ENCODE assay signal across 17 cellular contexts in genomic region chr17:80652751-80653330, GRCh38.
DNase-seq lines count a peak whose midpoint lies in the region; ATAC-seq and TF ChIP-seq lines count a peak whose summit lies in the region.
"Had no signal": no experiment of that assay in that cellular context is flagged by ENCODE, and none has a peak within 500 bp of the region (broad histone marks: within the 10 kb centered on the region; RNA-seq: fewer than 3 reads in every experiment).

No MANE protein-coding gene starts in this region.

- POLR2A ChIA-PET in activated CD4-positive, alpha-beta T cell treated with anti-CD3 and anti-CD28 coated beads, Interleukin-2, amount 10 ng/mL, durations not matched to agents 7 days and 5 days (lab: Charles Lee), result no interaction called here
- POLR2A ChIA-PET in naive thymus-derived CD4-positive, alpha-beta T cell (lab: Charles Lee), result interaction anchor here (1.2 kb wide), 1 partner anchor 11 kb away, joined by 5 read pairs; no protein-coding TSS in a partner anchor

- DNase-seq in activated CD4-positive, alpha-beta T cell treated with anti-CD3 and anti-CD28 coated beads, Interleukin-2, amount 10 ng/mL, durations not matched to agents 24 days and 14 days, result no peak
- DNase-seq in activated CD4-positive, alpha-beta T cell treated with anti-CD3 and anti-CD28 coated beads, Interleukin-2, amount 10 ng/mL, durations not matched to agents 7 days and 5 days, result no peak
- DNase-seq in HFFc6, result peak; percentile 1
- no peak for DNase-seq in activated naive CD8-positive, alpha-beta T cell treated with anti-CD3 and anti-CD28 coated beads for 36 hours
- DNase-seq in naive thymus-derived CD4-positive, alpha-beta T cell, result no peak
- DNase-seq in GOT3 (lab: John Stamatoyannopoulos, UW), result no peak
- DNase-seq in cerebellar nuclear complex (lab: John Stamatoyannopoulos, UW), result no peak
- DNase-seq: dermis blood vessel endothelial cell, NCI-H1417 treated with DMSO at 0.1 percent for 48 hours, NCI-H524 treated with DMSO at 0.1 percent for 48 hours, occipital lobe, RPMI8226 had no signal

- no peak overlapping the region for H3K27ac ChIP-seq in naive thymus-derived CD4-positive, alpha-beta T cell (ENCODE audit: low read depth, low read length)
- H3K27ac ChIP-seq: A549, BLaER1 had no signal

- no peaks in the 10 kb centered on the region for H3K9me3 ChIP-seq in naive thymus-derived CD4-positive, alpha-beta T cell (ENCODE audit: control insufficient read depth in 2 of 3, low read length in 3 of 3)

- intact Hi-C loops in activated CD4-positive, alpha-beta T cell treated with anti-CD3 and anti-CD28 coated beads, Interleukin-2, amount 10 ng/mL, durations not matched to agents 24 days and 14 days (cut with micrococcal nuclease), result no loop called here
- intact Hi-C loops in naive thymus-derived CD4-positive, alpha-beta T cell (cut with micrococcal nuclease), result no loop called here

- no peak for TF ChIP-seq CTCF in HFFc6 (IDR thresholded peaks at IDR 0.05)

- H3K4me1 Mint-ChIP-seq in activated CD4-positive, alpha-beta T cell treated with anti-CD3 and anti-CD28 coated beads, Interleukin-2, amount 10 ng/mL, durations not matched to agents 24 days and 14 days, result peaks cover 53% of the 10 kb centered on the region
- H3K4me1 Mint-ChIP-seq in activated CD4-positive, alpha-beta T cell treated with anti-CD3 and anti-CD28 coated beads, Interleukin-2, amount 10 ng/mL, durations not matched to agents 7 days and 5 days, result peaks cover 49% of the 10 kb centered on the region
- H3K4me1 Mint-ChIP-seq in HFFc6 (ENCODE audit: low read depth), result peaks cover 41% of the 10 kb centered on the region
- H3K4me1 Mint-ChIP-seq in activated naive CD8-positive, alpha-beta T cell treated with anti-CD3 and anti-CD28 coated beads for 36 hours, result peaks cover 59% of the 10 kb centered on the region
- H3K4me1 Mint-ChIP-seq in naive thymus-derived CD4-positive, alpha-beta T cell, result peaks cover 32 to 71% (median 66%) of the 10 kb centered on the region in 7 donors

- H3K9me3 Mint-ChIP-seq in activated CD4-positive, alpha-beta T cell treated with anti-CD3 and anti-CD28 coated beads, Interleukin-2, amount 10 ng/mL, durations not matched to agents 24 days and 14 days, result peaks cover 20% of the 10 kb centered on the region
- H3K9me3 Mint-ChIP-seq in activated CD4-positive, alpha-beta T cell treated with anti-CD3 and anti-CD28 coated beads, Interleukin-2, amount 10 ng/mL, durations not matched to agents 7 days and 5 days, result peaks cover 40% of the 10 kb centered on the region
- peaks cover 25% of the 10 kb centered on the region for H3K9me3 Mint-ChIP-seq in HFFc6
- peaks cover 15% of the 10 kb centered on the region for H3K9me3 Mint-ChIP-seq in activated naive CD8-positive, alpha-beta T cell treated with anti-CD3 and anti-CD28 coated beads for 36 hours
- H3K9me3 Mint-ChIP-seq in naive thymus-derived CD4-positive, alpha-beta T cell, result peaks cover 2 to 32% (median 6%) of the 10 kb centered on the region in 11 donors

- no peaks in the 10 kb centered on the region for H3K27me3 ChIP-seq in naive thymus-derived CD4-positive, alpha-beta T cell (ENCODE audit: control insufficient read depth in 2 of 2, insufficient read depth in 2 of 2, low read length in 2 of 2)
- H3K27me3 ChIP-seq: BLaER1 had no signal

- peaks cover 47% of the 10 kb centered on the region for H3K36me3 Mint-ChIP-seq in activated CD4-positive, alpha-beta T cell treated with anti-CD3 and anti-CD28 coated beads, Interleukin-2, amount 10 ng/mL, durations not matched to agents 24 days and 14 days (ENCODE audit: low read depth)
- H3K36me3 Mint-ChIP-seq in activated CD4-positive, alpha-beta T cell treated with anti-CD3 and anti-CD28 coated beads, Interleukin-2, amount 10 ng/mL, durations not matched to agents 7 days and 5 days (ENCODE audit: low read depth), result peaks cover 70% of the 10 kb centered on the region
- H3K36me3 Mint-ChIP-seq in HFFc6 (ENCODE audit: low read depth), result peaks cover 50% of the 10 kb centered on the region
- peaks cover 59% of the 10 kb centered on the region for H3K36me3 Mint-ChIP-seq in activated naive CD8-positive, alpha-beta T cell treated with anti-CD3 and anti-CD28 coated beads for 36 hours
- peaks cover 3 to 64% (median 38%) of the 10 kb centered on the region in 5 donors for H3K36me3 Mint-ChIP-seq in naive thymus-derived CD4-positive, alpha-beta T cell

- H3K27ac Mint-ChIP-seq in activated CD4-positive, alpha-beta T cell treated with anti-CD3 and anti-CD28 coated beads, Interleukin-2, amount 10 ng/mL, durations not matched to agents 24 days and 14 days, result peak overlapping the region; percentile 55
- H3K27ac Mint-ChIP-seq in activated CD4-positive, alpha-beta T cell treated with anti-CD3 and anti-CD28 coated beads, Interleukin-2, amount 10 ng/mL, durations not matched to agents 7 days and 5 days, result no peak overlapping the region
- H3K27ac Mint-ChIP-seq in HFFc6, result no peak overlapping the region
- peak overlapping the region; percentile 44 for H3K27ac Mint-ChIP-seq in activated naive CD8-positive, alpha-beta T cell treated with anti-CD3 and anti-CD28 coated beads for 36 hours
- H3K27ac Mint-ChIP-seq in naive thymus-derived CD4-positive, alpha-beta T cell, result peak overlapping the region in 7 of 9 donors; percentile 8 to 75 (median 45)

- H3K4me1 ChIP-seq in naive thymus-derived CD4-positive, alpha-beta T cell (ENCODE audit: control insufficient read depth in 2 of 2, insufficient read depth in 2 of 2, low read length in 2 of 2), result peaks cover 12 to 28% of the 10 kb centered on the region in 2 donors
- H3K4me1 ChIP-seq: A549 had no signal

- CTCF ChIA-PET in activated CD4-positive, alpha-beta T cell treated with anti-CD3 and anti-CD28 coated beads, Interleukin-2, amount 10 ng/mL, durations not matched to agents 7 days and 5 days (lab: Charles Lee), result no interaction called here
- CTCF ChIA-PET in naive thymus-derived CD4-positive, alpha-beta T cell (lab: Charles Lee), result interaction anchor here (1.1 kb wide), 1 partner anchor 61 kb away, joined by 3 read pairs; no protein-coding TSS in a partner anchor

- ATAC-seq in naive thymus-derived CD4-positive, alpha-beta T cell, result no peak
- ATAC-seq in GM21737 (IDR thresholded peaks at IDR 0.05; ENCODE audit: unreplicated experiment), result no peak
- ATAC-seq: A549, SK-N-SH treated with all-trans-retinoic acid at 6 μM for 48 hours had no signal

- no peaks in the 10 kb centered on the region for H3K36me3 ChIP-seq in naive thymus-derived CD4-positive, alpha-beta T cell (ENCODE audit: control insufficient read depth in 2 of 3, insufficient read depth in 3 of 3, low read length in 3 of 3)

- no peak overlapping the region for H3K4me3 Mint-ChIP-seq in activated CD4-positive, alpha-beta T cell treated with anti-CD3 and anti-CD28 coated beads, Interleukin-2, amount 10 ng/mL, durations not matched to agents 24 days and 14 days
- H3K4me3 Mint-ChIP-seq in activated CD4-positive, alpha-beta T cell treated with anti-CD3 and anti-CD28 coated beads, Interleukin-2, amount 10 ng/mL, durations not matched to agents 7 days and 5 days, result no peak overlapping the region
- no peak overlapping the region for H3K4me3 Mint-ChIP-seq in HFFc6
- H3K4me3 Mint-ChIP-seq in activated naive CD8-positive, alpha-beta T cell treated with anti-CD3 and anti-CD28 coated beads for 36 hours, result no peak overlapping the region
- H3K4me3 Mint-ChIP-seq in naive thymus-derived CD4-positive, alpha-beta T cell, result peak overlapping the region in 1 of 10 donors; percentile 6

- H3K4me3 ChIP-seq in naive thymus-derived CD4-positive, alpha-beta T cell (ENCODE audit: low read length), result no peak overlapping the region
- H3K4me3 ChIP-seq: A549, BLaER1, lung had no signal

- H3K27me3 Mint-ChIP-seq in activated CD4-positive, alpha-beta T cell treated with anti-CD3 and anti-CD28 coated beads, Interleukin-2, amount 10 ng/mL, durations not matched to agents 24 days and 14 days, result no peaks in the 10 kb centered on the region
- H3K27me3 Mint-ChIP-seq in activated CD4-positive, alpha-beta T cell treated with anti-CD3 and anti-CD28 coated beads, Interleukin-2, amount 10 ng/mL, durations not matched to agents 7 days and 5 days, result no peaks in the 10 kb centered on the region
- H3K27me3 Mint-ChIP-seq in HFFc6 (ENCODE audit: insufficient read depth), result peaks cover 4% of the 10 kb centered on the region
- no peaks in the 10 kb centered on the region for H3K27me3 Mint-ChIP-seq in activated naive CD8-positive, alpha-beta T cell treated with anti-CD3 and anti-CD28 coated beads for 36 hours
- no peaks in the 10 kb centered on the region for H3K27me3 Mint-ChIP-seq in naive thymus-derived CD4-positive, alpha-beta T cell

Comparison
In these comparisons a context has a peak if more than half of its experiments do, and no peak if none do; other contexts are left out.
1. H3K27ac Mint-ChIP-seq: peak in activated CD4-positive, alpha-beta T cell treated with anti-CD3 and anti-CD28 coated beads, Interleukin-2, amount 10 ng/mL, durations not matched to agents 24 days and 14 days (single experiment), activated naive CD8-positive, alpha-beta T cell treated with anti-CD3 and anti-CD28 coated beads for 36 hours (single experiment) and naive thymus-derived CD4-positive, alpha-beta T cell (7 of 9); none in activated CD4-positive, alpha-beta T cell treated with anti-CD3 and anti-CD28 coated beads, Interleukin-2, amount 10 ng/mL, durations not matched to agents 7 days and 5 days (single experiment) and HFFc6 (single experiment).